ENCODE assay signal across 16 cellular contexts in the genomic region with DNA sequence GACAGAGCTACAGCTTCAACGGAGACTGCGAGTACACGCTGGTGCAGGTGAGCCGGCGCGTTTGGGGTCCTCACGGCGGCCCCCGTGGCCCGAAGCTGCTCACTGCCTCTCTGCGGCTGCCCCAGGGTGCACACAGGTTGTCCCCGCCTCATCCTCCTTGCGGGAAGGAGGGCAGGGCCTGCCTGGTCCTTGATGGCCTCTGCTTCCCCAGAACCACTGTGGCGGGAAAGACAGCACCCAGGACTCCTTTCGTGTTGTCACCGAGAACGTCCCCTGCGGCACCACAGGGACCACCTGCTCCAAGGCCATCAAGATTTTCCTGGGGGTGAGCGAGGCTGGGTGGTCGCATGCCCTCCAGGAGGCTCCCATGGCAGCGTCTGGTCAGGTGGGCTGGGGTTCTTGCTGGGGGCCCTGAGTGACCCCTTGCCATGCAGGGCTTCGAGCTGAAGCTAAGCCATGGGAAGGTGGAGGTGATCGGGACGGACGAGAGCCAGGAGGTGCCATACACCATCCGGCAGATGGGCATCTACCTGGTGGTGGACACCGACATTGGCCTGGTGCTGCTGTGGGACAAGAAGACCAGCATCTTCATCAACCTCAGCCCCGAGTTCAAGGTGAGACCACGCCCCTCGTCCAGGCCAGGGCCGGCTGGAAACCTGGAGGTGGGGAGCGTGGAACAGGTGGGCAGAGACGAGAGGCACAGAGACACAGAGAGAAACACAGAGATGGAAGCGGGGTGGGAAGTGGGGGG. TPM values are rescaled to one million over a fixed set of nuclear protein-coding genes. Genes with fewer than 3 reads are reported as not detected.
A peak's percentile ranks its signal among the peaks of the same experiment; 100 is the strongest.
DNase-seq lines count a peak whose midpoint lies in the region; ATAC-seq and TF ChIP-seq lines count a peak whose summit lies in the region.
"Had no signal": no experiment of that assay in that cellular context is flagged by ENCODE, and none has a peak within 500 bp of the region (broad histone marks: within the 10 kb centered on the region; RNA-seq: fewer than 3 reads in every experiment).

No MANE protein-coding gene starts in this region.

- H3K9ac ChIP-seq in neuronal stem cell (ENCODE audit: low read depth, low read length, poor library complexity): peak overlapping the region; percentile 60
- H3K9ac ChIP-seq: BLaER1, GM23248 had no signal

- H2BK120ac ChIP-seq in neuronal stem cell (ENCODE audit: low read depth, low read length): no peak overlapping the region

- H2AFZ ChIP-seq in neuronal stem cell (ENCODE audit: low read length): no peak overlapping the region
- H2AFZ ChIP-seq: GM23248 had no signal

- H2BK15ac ChIP-seq in neuronal stem cell (ENCODE audit: low read length): no peak overlapping the region

- no peak overlapping the region for H3K18ac ChIP-seq in neuronal stem cell (ENCODE audit: low read length)

- H3K27ac ChIP-seq in neuronal stem cell (replicated peaks; ENCODE audit: low read length): no peak overlapping the region
- H3K27ac ChIP-seq: 22Rv1, BLaER1, GM23248 had no signal

- WGBS in neuronal stem cell (ENCODE audit: extremely low coverage in 2 of 2, insufficient read length in 2 of 2, insufficient replicate concordance in 1 of 2), 2 donors: no CpG with 5 or more reads among the region's 34 CpGs

- no peak overlapping the region for H3K4me3 ChIP-seq in neuronal stem cell (ENCODE audit: low read length in 2 of 2)
- H3K4me3 ChIP-seq: BLaER1, GM23248 had no signal

- no peaks in the 10 kb centered on the region for H3K36me3 ChIP-seq in neuronal stem cell (replicated peaks in 1 of 2; ENCODE audit: control insufficient read depth in 2 of 2, insufficient read depth in 2 of 2, low read length in 2 of 2)
- H3K36me3 ChIP-seq: BLaER1 had no signal

- H3K4me1 Mint-ChIP-seq in CD14-positive monocyte (no peaks in the 10 kb centered on the region), glutamatergic neuron (ENCODE audit: low read depth, unreplicated experiment) (peaks cover 2% of the 10 kb centered on the region)

- H3K4ac ChIP-seq in neuronal stem cell (ENCODE audit: low read length): no peak overlapping the region

- no peaks in the 10 kb centered on the region for H3K27me3 ChIP-seq in neuronal stem cell (ENCODE audit: control insufficient read depth in 3 of 3, insufficient read depth in 3 of 3, low read depth in 1 of 3, low read length in 3 of 3)
- H3K27me3 ChIP-seq: BLaER1 had no signal

- H2BK5ac ChIP-seq in neuronal stem cell (ENCODE audit: low read length): no peak overlapping the region

- ATAC-seq in Right ventricle myocardium inferior (no peak), HG03196 (IDR thresholded peaks at IDR 0.05; ENCODE audit: unreplicated experiment) (no peak)

- H3K9me3 Mint-ChIP-seq in CD14-positive monocyte: peaks cover 0 to 9% (median 4%) of the 10 kb centered on the region in 7 donors
- peaks cover 7% of the 10 kb centered on the region for H3K9me3 Mint-ChIP-seq in glutamatergic neuron (ENCODE audit: unreplicated experiment)

- H3K4me2 ChIP-seq in neuronal stem cell (ENCODE audit: insufficient read depth, low read length, poor library complexity, severe bottlenecking): no peak overlapping the region
- H3K4me2 ChIP-seq: BLaER1 had no signal

- peak overlapping the region; percentile 9 for H3K14ac ChIP-seq in neuronal stem cell (ENCODE audit: low read length)

- no peak overlapping the region for H4K8ac ChIP-seq in neuronal stem cell (ENCODE audit: low read depth, low read length)

- DNase-seq in Right ventricle myocardium inferior (ENCODE audit: missing footprints) (peak; percentile 56), cardiac septum (ENCODE audit: low spot score) (no peak), CD14-positive monocyte (ENCODE audit: low spot score) (peak; percentile 36), glutamatergic neuron (peak; percentile 8), neuronal stem cell (ENCODE audit: low spot score) (no peak), NCI-H146 (lab: John Stamatoyannopoulos, UW) (no peak), epidermal melanocyte (ENCODE audit: insufficient read length, low spot score) (no peak)
- DNase-seq: AML-193; CD4-positive, CD25-positive, alpha-beta regulatory T cell; DMS53; GF-D8; GM23248 had no signal

- no peak overlapping the region for H4K91ac ChIP-seq in neuronal stem cell (ENCODE audit: low read depth, low read length, poor library complexity)

- peak overlapping the region; percentile 73 for H2BK12ac ChIP-seq in neuronal stem cell (ENCODE audit: low read length)

- H2AK5ac ChIP-seq in neuronal stem cell (ENCODE audit: low read depth, low read length): no peak overlapping the region

- H3K4me3 Mint-ChIP-seq in CD14-positive monocyte (no peak overlapping the region), glutamatergic neuron (ENCODE audit: unreplicated experiment) (no peak overlapping the region)
- H3K4me3 Mint-ChIP-seq: CD4-positive, CD25-positive, alpha-beta regulatory T cell; IgD-negative memory B cell had no signal

- H3K79me1 ChIP-seq in neuronal stem cell (ENCODE audit: low read depth, low read length): no peaks in the 10 kb centered on the region

- H3K9me3 ChIP-seq in neuronal stem cell (replicated peaks in 1 of 2; ENCODE audit: control insufficient read depth in 2 of 2, insufficient read depth in 1 of 2, low read depth in 1 of 2, low read length in 2 of 2): peaks cover 0 to 31% of the 10 kb centered on the region in 2 donors

- no peak for TF ChIP-seq CTCF in CD14-positive monocyte (IDR thresholded peaks at IDR 0.05)
- TF ChIP-seq CTCF in glutamatergic neuron (IDR thresholded peaks at IDR 0.05; ENCODE audit: partially characterized antibody, unreplicated experiment): no peak

- no peaks in the 10 kb centered on the region for H3K36me3 Mint-ChIP-seq in CD14-positive monocyte
- H3K36me3 Mint-ChIP-seq in glutamatergic neuron (ENCODE audit: unreplicated experiment): no peaks in the 10 kb centered on the region
- H3K36me3 Mint-ChIP-seq: CD4-positive, CD25-positive, alpha-beta regulatory T cell; IgD-negative memory B cell had no signal

- peak overlapping the region; percentile 98 for H3K23ac ChIP-seq in neuronal stem cell (ENCODE audit: low read depth, low read length, poor library complexity)

- H3K27me3 Mint-ChIP-seq in CD14-positive monocyte (ENCODE audit: low read depth in 3 of 3) (peaks cover 0 to 2% (median 0%) of the 10 kb centered on the region in 3 donors), glutamatergic neuron (ENCODE audit: unreplicated experiment) (peaks cover 5% of the 10 kb centered on the region)
- H3K27me3 Mint-ChIP-seq: CD4-positive, CD25-positive, alpha-beta regulatory T cell; IgD-negative memory B cell had no signal

- H3K27ac Mint-ChIP-seq in CD14-positive monocyte (no peak overlapping the region), glutamatergic neuron (ENCODE audit: unreplicated experiment) (no peak overlapping the region)
- H3K27ac Mint-ChIP-seq: CD4-positive, CD25-positive, alpha-beta regulatory T cell; IgD-negative memory B cell had no signal

- no peaks in the 10 kb centered on the region for H3K4me1 ChIP-seq in neuronal stem cell (ENCODE audit: control insufficient read depth in 2 of 2, insufficient read depth in 1 of 2, low read depth in 1 of 2, low read length in 2 of 2)
- H3K4me1 ChIP-seq: BLaER1 had no signal

- intact Hi-C loops in Right ventricle myocardium inferior (cut with DNase I) (no loop called here), cardiac septum (cut with DNase I) (no loop called here), CD14-positive monocyte (cut with micrococcal nuclease) (no loop called here)

RNA-seq across cellular contexts. Expression of a gene that starts 19.4 kb away (rescaled TPM):
- not detected for total RNA-seq in Right ventricle myocardium inferior
- not detected for total RNA-seq in cardiac septum
- polyA plus RNA-seq in CD14-positive monocyte: not detected
- total RNA-seq in glutamatergic neuron (ENCODE audit: unreplicated experiment): not detected
- not detected for polyA plus RNA-seq in neuronal stem cell (2013, experiment 1 of 2)
- polyA plus RNA-seq in neuronal stem cell (2013, experiment 2 of 2): not detected
- total RNA-seq: CD4-positive, CD25-positive, alpha-beta regulatory T cell; GM23248 had no signal
- polyA plus RNA-seq: CD4-positive, CD25-positive, alpha-beta regulatory T cell; GM23248; IgD-negative memory B cell had no signal

RNA-seq across cellular contexts. Expression of a gene that starts 45.7 kb away (rescaled TPM):
- total RNA-seq in Right ventricle myocardium inferior (not detected), cardiac septum (not detected), glutamatergic neuron (ENCODE audit: unreplicated experiment) (not detected)
- not detected for polyA plus RNA-seq in CD14-positive monocyte
- polyA plus RNA-seq in neuronal stem cell (2013, experiment 1 of 2): 0.01 TPM
- under 0.01 TPM for polyA plus RNA-seq in neuronal stem cell (2013, experiment 2 of 2)
- total RNA-seq: CD4-positive, CD25-positive, alpha-beta regulatory T cell; GM23248 had no signal
- polyA plus RNA-seq: CD4-positive, CD25-positive, alpha-beta regulatory T cell; GM23248; IgD-negative memory B cell had no signal

Comparison
In these comparisons a context has a peak if more than half of its experiments do, and no peak if none do; other contexts are left out.
1. DNase-seq: peak in Right ventricle myocardium inferior (single experiment), CD14-positive monocyte (single experiment) and glutamatergic neuron (single experiment); none in cardiac septum (single experiment), neuronal stem cell (single experiment), NCI-H146 (single experiment) and epidermal melanocyte (single experiment).